In the genomic region with DNA sequence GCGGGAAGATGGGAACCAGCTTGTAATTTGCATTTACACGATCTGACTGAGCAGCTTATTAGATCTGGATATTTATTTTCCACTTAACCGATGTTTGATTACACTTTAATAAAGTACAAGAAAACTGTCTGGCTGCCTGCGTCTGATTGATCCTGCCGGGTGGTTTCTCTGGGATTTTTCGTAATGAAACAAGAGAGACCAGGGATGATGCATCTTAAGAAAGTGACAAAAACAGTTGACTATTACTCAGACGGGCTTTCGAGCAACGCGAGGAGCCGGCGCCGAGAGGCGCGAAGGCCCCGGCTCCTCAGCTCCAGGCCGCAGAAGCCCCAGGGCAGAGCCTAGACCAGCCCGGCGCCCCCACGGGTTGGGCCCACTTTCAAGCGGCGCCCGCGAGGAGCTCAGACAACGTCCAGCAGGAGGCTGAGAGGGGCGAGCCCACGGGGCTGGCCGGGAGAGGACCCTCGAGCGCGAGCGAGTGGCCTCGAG, we compare ENCODE assay signal across 10 cellular contexts.
DNase-seq lines count a peak whose midpoint lies in the region; FAIRE-seq and TF ChIP-seq lines count a peak whose summit lies in the region.
"Had no signal": no experiment of that assay in that cellular context is flagged by ENCODE, and none has a peak within 500 bp of the region (broad histone marks: within the 10 kb centered on the region; RNA-seq: fewer than 3 reads in every experiment).

No MANE protein-coding gene starts in this region.

- POLR2A ChIA-PET in activated CD4-positive, alpha-beta memory T cell treated with anti-CD3 and anti-CD28 coated beads for 36 hours (lab: Charles Lee) = no interaction called here
- POLR2A ChIA-PET in activated CD4-positive, alpha-beta memory T cell treated with anti-CD3 and anti-CD28 coated beads, Interleukin-2, amount 10 ng/mL, durations not matched to agents 7 days and 5 days (lab: Charles Lee) = no interaction called here
- POLR2A ChIA-PET in GM10248 (lab: Yijun Ruan, JAX) = no interaction called here

- TF ChIP-seq CTCF in astrocyte (IDR thresholded peaks at IDR 0.05; ENCODE audit: insufficient read depth, low read depth, low read length) (no peak), kidney (IDR thresholded peaks at IDR 0.05; ENCODE audit: borderline replicate concordance, extremely low read depth, insufficient read depth) (no peak), GM10248 (IDR thresholded peaks at IDR 0.05; ENCODE audit: control extremely low read depth, extremely low read depth, low read depth, missing control alignments) (no peak)

- H2AFZ ChIP-seq in astrocyte (ENCODE audit: low read depth, low read length) (peak overlapping the region; percentile 32), Karpas-422 (ENCODE audit: low read length) (no peak overlapping the region)

- peaks cover 25% of the 10 kb centered on the region for H3K4me1 Mint-ChIP-seq in activated CD4-positive, alpha-beta memory T cell treated with anti-CD3 and anti-CD28 coated beads for 36 hours (ENCODE audit: low read depth)
- peaks cover 9% of the 10 kb centered on the region for H3K4me1 Mint-ChIP-seq in activated CD4-positive, alpha-beta memory T cell treated with anti-CD3 and anti-CD28 coated beads, Interleukin-2, amount 10 ng/mL, durations not matched to agents 7 days and 5 days
- peaks cover 3% of the 10 kb centered on the region for H3K4me1 Mint-ChIP-seq in astrocyte (ENCODE audit: low read depth, unreplicated experiment)
- H3K4me1 Mint-ChIP-seq in stimulated activated naive CD8-positive, alpha-beta T cell treated with anti-CD3 and anti-CD28 coated beads, Interleukin-15, Interleukin-2, amounts not matched to agents 100 ng/mL and 50 ng/mL, for 24 hours (ENCODE audit: low read depth) = peaks cover 25% of the 10 kb centered on the region

- DNase-seq in activated CD4-positive, alpha-beta memory T cell treated with anti-CD3 and anti-CD28 coated beads for 36 hours = peak; percentile 46
- DNase-seq in activated CD4-positive, alpha-beta memory T cell treated with anti-CD3 and anti-CD28 coated beads, Interleukin-2, amount 10 ng/mL, durations not matched to agents 7 days and 5 days = no peak
- DNase-seq in astrocyte (ENCODE audit: low read depth) = no peak
- DNase-seq in kidney = peak; percentile 71
- no peak for DNase-seq in GM10248 (ENCODE audit: extremely low spot score)
- DNase-seq in HK-2 (ENCODE audit: unreplicated experiment) = no peak
- DNase-seq in Karpas-422 = no peak
- DNase-seq: ACHN, OCI-M1 had no signal

- H3K36me3 ChIP-seq in astrocyte (ENCODE audit: insufficient read depth, low read length) = no peaks in the 10 kb centered on the region
- no peaks in the 10 kb centered on the region for H3K36me3 ChIP-seq in kidney (ENCODE audit: control insufficient read depth in 1 of 2, insufficient read depth in 2 of 2, low read length in 2 of 2)
- H3K36me3 ChIP-seq in Karpas-422 (ENCODE audit: insufficient read depth, low read length) = no peaks in the 10 kb centered on the region

- H3K9me3 Mint-ChIP-seq in activated CD4-positive, alpha-beta memory T cell treated with anti-CD3 and anti-CD28 coated beads for 36 hours = no peaks in the 10 kb centered on the region
- H3K9me3 Mint-ChIP-seq in activated CD4-positive, alpha-beta memory T cell treated with anti-CD3 and anti-CD28 coated beads, Interleukin-2, amount 10 ng/mL, durations not matched to agents 7 days and 5 days = no peaks in the 10 kb centered on the region
- H3K9me3 Mint-ChIP-seq in astrocyte (ENCODE audit: unreplicated experiment) = peaks cover 18% of the 10 kb centered on the region
- no peaks in the 10 kb centered on the region for H3K9me3 Mint-ChIP-seq in stimulated activated naive CD8-positive, alpha-beta T cell treated with anti-CD3 and anti-CD28 coated beads, Interleukin-15, Interleukin-2, amounts not matched to agents 100 ng/mL and 50 ng/mL, for 24 hours

- no peak overlapping the region for H3K27ac Mint-ChIP-seq in activated CD4-positive, alpha-beta memory T cell treated with anti-CD3 and anti-CD28 coated beads for 36 hours
- H3K27ac Mint-ChIP-seq in activated CD4-positive, alpha-beta memory T cell treated with anti-CD3 and anti-CD28 coated beads, Interleukin-2, amount 10 ng/mL, durations not matched to agents 7 days and 5 days = no peak overlapping the region
- H3K27ac Mint-ChIP-seq in astrocyte (ENCODE audit: unreplicated experiment) = no peak overlapping the region
- no peak overlapping the region for H3K27ac Mint-ChIP-seq in stimulated activated naive CD8-positive, alpha-beta T cell treated with anti-CD3 and anti-CD28 coated beads, Interleukin-15, Interleukin-2, amounts not matched to agents 100 ng/mL and 50 ng/mL, for 24 hours

- H3K9me2 ChIP-seq in Karpas-422 (replicated peaks; ENCODE audit: insufficient read depth, low read length) = no peaks in the 10 kb centered on the region

- peaks cover 80% of the 10 kb centered on the region for H3K27me3 Mint-ChIP-seq in activated CD4-positive, alpha-beta memory T cell treated with anti-CD3 and anti-CD28 coated beads for 36 hours
- H3K27me3 Mint-ChIP-seq in activated CD4-positive, alpha-beta memory T cell treated with anti-CD3 and anti-CD28 coated beads, Interleukin-2, amount 10 ng/mL, durations not matched to agents 7 days and 5 days = peaks cover 88% of the 10 kb centered on the region
- peaks cover 87% of the 10 kb centered on the region for H3K27me3 Mint-ChIP-seq in astrocyte (ENCODE audit: low read depth, unreplicated experiment)
- H3K27me3 Mint-ChIP-seq in stimulated activated naive CD8-positive, alpha-beta T cell treated with anti-CD3 and anti-CD28 coated beads, Interleukin-15, Interleukin-2, amounts not matched to agents 100 ng/mL and 50 ng/mL, for 24 hours = peaks cover 89% of the 10 kb centered on the region

- H3K4me1 ChIP-seq in astrocyte (ENCODE audit: insufficient read depth, low read length) (no peaks in the 10 kb centered on the region), kidney (ENCODE audit: control insufficient read depth in 1 of 2, insufficient read depth in 1 of 2, low read depth in 1 of 2, low read length in 2 of 2) (peaks cover 3 to 5% of the 10 kb centered on the region in 2 donors), Karpas-422 (ENCODE audit: low read length) (no peaks in the 10 kb centered on the region)

- no peaks in the 10 kb centered on the region for H3K36me3 Mint-ChIP-seq in activated CD4-positive, alpha-beta memory T cell treated with anti-CD3 and anti-CD28 coated beads for 36 hours
- peaks cover 5% of the 10 kb centered on the region for H3K36me3 Mint-ChIP-seq in activated CD4-positive, alpha-beta memory T cell treated with anti-CD3 and anti-CD28 coated beads, Interleukin-2, amount 10 ng/mL, durations not matched to agents 7 days and 5 days (ENCODE audit: low read depth)
- H3K36me3 Mint-ChIP-seq in astrocyte (ENCODE audit: low read depth, unreplicated experiment) = no peaks in the 10 kb centered on the region
- H3K36me3 Mint-ChIP-seq in stimulated activated naive CD8-positive, alpha-beta T cell treated with anti-CD3 and anti-CD28 coated beads, Interleukin-15, Interleukin-2, amounts not matched to agents 100 ng/mL and 50 ng/mL, for 24 hours (ENCODE audit: low read depth) = peaks cover 6% of the 10 kb centered on the region

- intact Hi-C loops in activated CD4-positive, alpha-beta memory T cell treated with anti-CD3 and anti-CD28 coated beads for 36 hours (cut with micrococcal nuclease) = loop anchor here (2.0 to 10.0 kb wide), 4 partner anchors 106 to 1070 kb away; no protein-coding TSS in a partner anchor
- intact Hi-C loops in kidney (cut with DNase I) = no loop called here

- H3K79me2 ChIP-seq in astrocyte (ENCODE audit: insufficient read depth, low read length) = no peaks in the 10 kb centered on the region
- no peaks in the 10 kb centered on the region for H3K79me2 ChIP-seq in Karpas-422 (ENCODE audit: low read length)

- CTCF ChIA-PET in activated CD4-positive, alpha-beta memory T cell treated with anti-CD3 and anti-CD28 coated beads for 36 hours (lab: Charles Lee) = no interaction called here
- CTCF ChIA-PET in activated CD4-positive, alpha-beta memory T cell treated with anti-CD3 and anti-CD28 coated beads, Interleukin-2, amount 10 ng/mL, durations not matched to agents 7 days and 5 days (lab: Charles Lee) = interaction anchor here (0.9 to 1.3 kb wide), 2 partner anchors 114 to 331 kb away, joined by 3 to 6 read pairs; no protein-coding TSS in a partner anchor
- CTCF ChIA-PET in GM10248 (lab: Yijun Ruan, JAX) = interaction anchor here (1.3 kb wide), 1 partner anchor 330 kb away, joined by 4 read pairs; no protein-coding TSS in a partner anchor

- H4K20me1 ChIP-seq in astrocyte (ENCODE audit: insufficient read depth, low read length) (no peaks in the 10 kb centered on the region), Karpas-422 (ENCODE audit: insufficient read depth, low read depth, low read length) (no peaks in the 10 kb centered on the region)

- H3K27ac ChIP-seq in astrocyte (ENCODE audit: low read depth, low read length) = no peak overlapping the region
- no peak overlapping the region for H3K27ac ChIP-seq in kidney (ENCODE audit: low read depth in 2 of 2, low read length in 2 of 2)
- no peak overlapping the region for H3K27ac ChIP-seq in Karpas-422 (ENCODE audit: low read length)

- H3K9me3 ChIP-seq in astrocyte (ENCODE audit: insufficient read depth, low read depth, low read length) (no peaks in the 10 kb centered on the region), kidney (ENCODE audit: control insufficient read depth in 1 of 2, low read length in 2 of 2) (no peaks in the 10 kb centered on the region), Karpas-422 (ENCODE audit: low read length) (no peaks in the 10 kb centered on the region)

- H3K27me3 ChIP-seq in astrocyte (ENCODE audit: insufficient read depth, low read length) (peaks cover 90% of the 10 kb centered on the region), Karpas-422 (ENCODE audit: low read length) (no peaks in the 10 kb centered on the region)

- H3K4me3 ChIP-seq in astrocyte (ENCODE audit: insufficient read depth, low read depth, low read length) = no peak overlapping the region
- H3K4me3 ChIP-seq in kidney (ENCODE audit: low read length in 2 of 2) = no peak overlapping the region
- no peak overlapping the region for H3K4me3 ChIP-seq in Karpas-422 (ENCODE audit: low read length)

- H3K4me3 Mint-ChIP-seq in activated CD4-positive, alpha-beta memory T cell treated with anti-CD3 and anti-CD28 coated beads for 36 hours = no peak overlapping the region
- H3K4me3 Mint-ChIP-seq in activated CD4-positive, alpha-beta memory T cell treated with anti-CD3 and anti-CD28 coated beads, Interleukin-2, amount 10 ng/mL, durations not matched to agents 7 days and 5 days = no peak overlapping the region
- H3K4me3 Mint-ChIP-seq in astrocyte (ENCODE audit: unreplicated experiment) = no peak overlapping the region
- peak overlapping the region; percentile 48 for H3K4me3 Mint-ChIP-seq in stimulated activated naive CD8-positive, alpha-beta T cell treated with anti-CD3 and anti-CD28 coated beads, Interleukin-15, Interleukin-2, amounts not matched to agents 100 ng/mL and 50 ng/mL, for 24 hours

- peak overlapping the region; percentile 10 for H3K4me2 ChIP-seq in astrocyte (ENCODE audit: low read length)
- H3K4me2 ChIP-seq in Karpas-422 (ENCODE audit: low read depth, low read length, poor library complexity, severe bottlenecking) = no peak overlapping the region

- H3K9ac ChIP-seq in astrocyte (ENCODE audit: low read length) (no peak overlapping the region), kidney (ENCODE audit: low read length in 2 of 2) (no peak overlapping the region), Karpas-422 (ENCODE audit: low read length) (no peak overlapping the region)

- FAIRE-seq in astrocyte (lab: Jason Lieb, UNC) (no peak), kidney (lab: Jason Lieb, UNC) (no peak)

Comparison
In these comparisons a context has a peak if more than half of its experiments do, and no peak if none do; other contexts are left out.
1. DNase-seq: peak in activated CD4-positive, alpha-beta memory T cell treated with anti-CD3 and anti-CD28 coated beads for 36 hours (single experiment) and kidney (single experiment); none in activated CD4-positive, alpha-beta memory T cell treated with anti-CD3 and anti-CD28 coated beads, Interleukin-2, amount 10 ng/mL, durations not matched to agents 7 days and 5 days (single experiment), astrocyte (single experiment), GM10248 (single experiment), HK-2 (single experiment) and Karpas-422 (single experiment).